In genomic region chr3:41684802-41685740, GRCh38 we compare ENCODE assay signal across 23 cellular contexts.
DNase-seq lines count a peak whose midpoint lies in the region; ATAC-seq and TF ChIP-seq lines count a peak whose summit lies in the region.
"Had no signal": no experiment of that assay in that cellular context is flagged by ENCODE, and none has a peak within 500 bp of the region (broad histone marks: within the 10 kb centered on the region; RNA-seq: fewer than 3 reads in every experiment).

No MANE protein-coding gene starts in this region.

- in situ Hi-C loops in GM13976 (cut with MboI; ENCODE audit: low sequenced_read_pairs, unreplicated experiment), result no loop called here

- WGBS in smooth muscle cell (ENCODE audit: low lambda C conversion rate), result 77% methylated on average over 4 of the region's 4 CpGs

- H3K9me3 ChIP-seq in smooth muscle cell (replicated peaks; ENCODE audit: low read depth) (no peaks in the 10 kb centered on the region), BE2C (no peaks in the 10 kb centered on the region)
- H3K9me3 ChIP-seq: right atrium auricular region, tibial artery had no signal

- H3K4me2 ChIP-seq in smooth muscle cell, result peak overlapping the region; percentile 57

- H3K4me1 ChIP-seq in smooth muscle cell (ENCODE audit: low read depth) (peaks cover 28% of the 10 kb centered on the region), BE2C (no peaks in the 10 kb centered on the region)

- no peaks in the 10 kb centered on the region for H3K27me3 ChIP-seq in smooth muscle cell (ENCODE audit: low read depth)
- H3K27me3 ChIP-seq in BE2C, result no peaks in the 10 kb centered on the region
- H3K27me3 ChIP-seq: right atrium auricular region, tibial artery had no signal

- H3K9me3 Mint-ChIP-seq in chondrocyte (ENCODE audit: low read depth), result no peaks in the 10 kb centered on the region
- H3K9me3 Mint-ChIP-seq: activated B cell treated with CpG ODN at 0.5 μM for 24 hours; activated CD8-positive, alpha-beta T cell treated with anti-CD3 and anti-CD28 coated beads for 36 hours; activated naive CD4-positive, alpha-beta T cell treated with anti-CD3 and anti-CD28 coated beads, Interleukin-2, amount 10 ng/mL, durations not matched to agents 7 days and 5 days; activated T-cell treated with anti-CD3 and anti-CD28 coated beads, Interleukin-2, amount 50 U/mL, for 4 hours; brain had no signal

- no peak overlapping the region for H3K4me3 ChIP-seq in smooth muscle cell
- H3K4me3 ChIP-seq in BE2C (ENCODE audit: low read depth, low read length), result no peak overlapping the region
- H3K4me3 ChIP-seq: right atrium auricular region, tibial artery had no signal

- no peaks in the 10 kb centered on the region for H4K20me1 ChIP-seq in smooth muscle cell (ENCODE audit: low read depth)

- TF ChIP-seq CTCF in chondrocyte (IDR thresholded peaks at IDR 0.05) (no peak), smooth muscle cell (IDR thresholded peaks at IDR 0.05; ENCODE audit: borderline replicate concordance, insufficient read depth, poor library complexity, severe bottlenecking) (no peak), GM13976 (IDR thresholded peaks at IDR 0.05; ENCODE audit: borderline replicate concordance, control extremely low read depth, extremely low read depth, insufficient read depth, missing control alignments) (no peak), BE2C (IDR thresholded peaks at IDR 0.05; ENCODE audit: low read depth, low read length) (no peak)

- no peaks in the 10 kb centered on the region for H3K27me3 Mint-ChIP-seq in chondrocyte (ENCODE audit: low read depth)
- H3K27me3 Mint-ChIP-seq: activated B cell treated with CpG ODN at 0.5 μM for 24 hours; activated CD8-positive, alpha-beta T cell treated with anti-CD3 and anti-CD28 coated beads for 36 hours; activated naive CD4-positive, alpha-beta T cell treated with anti-CD3 and anti-CD28 coated beads, Interleukin-2, amount 10 ng/mL, durations not matched to agents 7 days and 5 days had no signal

- no peaks in the 10 kb centered on the region for H3K36me3 Mint-ChIP-seq in chondrocyte (ENCODE audit: low read depth)
- H3K36me3 Mint-ChIP-seq: activated naive CD4-positive, alpha-beta T cell treated with anti-CD3 and anti-CD28 coated beads, Interleukin-2, amount 10 ng/mL, durations not matched to agents 7 days and 5 days; brain had no signal

- no peaks in the 10 kb centered on the region for H3K79me2 ChIP-seq in smooth muscle cell (ENCODE audit: low read depth)

- H3F3A ChIP-seq in smooth muscle cell (ENCODE audit: low read depth), result peaks cover 8% of the 10 kb centered on the region

- peaks cover 62% of the 10 kb centered on the region for H3K4me1 Mint-ChIP-seq in chondrocyte (ENCODE audit: low read depth)
- H3K4me1 Mint-ChIP-seq: activated B cell treated with CpG ODN at 0.5 μM for 24 hours; activated naive CD4-positive, alpha-beta T cell treated with anti-CD3 and anti-CD28 coated beads, Interleukin-2, amount 10 ng/mL, durations not matched to agents 7 days and 5 days had no signal

- intact Hi-C loops in left colon (cut with DNase I, micrococcal nuclease), result no loop called here

- no peak overlapping the region for H2AFZ ChIP-seq in smooth muscle cell (ENCODE audit: low read depth)

- peak overlapping the region; percentile 72 for H3K27ac Mint-ChIP-seq in chondrocyte (ENCODE audit: unreplicated experiment)
- H3K27ac Mint-ChIP-seq: activated B cell treated with CpG ODN at 0.5 μM for 24 hours; activated CD8-positive, alpha-beta T cell treated with anti-CD3 and anti-CD28 coated beads for 36 hours; activated naive CD4-positive, alpha-beta T cell treated with anti-CD3 and anti-CD28 coated beads, Interleukin-2, amount 10 ng/mL, durations not matched to agents 7 days and 5 days; brain had no signal

- no peak overlapping the region for H3K4me3 Mint-ChIP-seq in chondrocyte (ENCODE audit: unreplicated experiment)
- H3K4me3 Mint-ChIP-seq: activated B cell treated with CpG ODN at 0.5 μM for 24 hours; activated CD8-positive, alpha-beta T cell treated with anti-CD3 and anti-CD28 coated beads for 36 hours; activated naive CD4-positive, alpha-beta T cell treated with anti-CD3 and anti-CD28 coated beads, Interleukin-2, amount 10 ng/mL, durations not matched to agents 7 days and 5 days; activated T-cell treated with anti-CD3 and anti-CD28 coated beads, Interleukin-2, amount 50 U/mL, for 4 hours; brain had no signal

- peak; percentile 73 for ATAC-seq in left colon
- ATAC-seq: activated CD8-positive, alpha-beta T cell treated with anti-CD3 and anti-CD28 coated beads for 36 hours; activated T-cell treated with anti-CD3 and anti-CD28 coated beads, Interleukin-2, amount 50 U/mL, for 4 hours; left cardiac atrium; PC-3 had no signal

- DNase-seq in LHCN-M2 (ENCODE audit: low read depth) (peak; percentile 64), chondrocyte (ENCODE audit: low spot score) (no peak), left colon (no peak), smooth muscle cell (lab: John Stamatoyannopoulos, UW; ENCODE audit: unreplicated experiment) (no peak), NCI-H345 treated with DMSO at 0.1 percent for 48 hours (lab: John Stamatoyannopoulos, UW; ENCODE audit: unreplicated experiment) (no peak), GM13976 (ENCODE audit: low spot score) (no peak), BE2C (no peak)
- DNase-seq: activated B cell treated with CpG ODN at 0.5 μM for 24 hours; activated CD8-positive, alpha-beta T cell treated with anti-CD3 and anti-CD28 coated beads for 36 hours; activated naive CD4-positive, alpha-beta T cell treated with anti-CD3 and anti-CD28 coated beads, Interleukin-2, amount 10 ng/mL, durations not matched to agents 7 days and 5 days; activated T-cell treated with anti-CD3 and anti-CD28 coated beads, Interleukin-2, amount 50 U/mL, for 4 hours; Calu3; cortex of kidney; left cardiac atrium; NCI-H1694; NCI-H774; nucleus accumbens; PC-3; stimulated activated naive CD4-positive, alpha-beta T cell treated with Interleukin-2 at 50 U/mL for 16 hours; T-helper 2 cell; tibial artery had no signal

- peak overlapping the region; percentile 94 for H3K27ac ChIP-seq in smooth muscle cell (ENCODE audit: low read depth)
- H3K27ac ChIP-seq: right atrium auricular region, tibial artery had no signal

- H3K9ac ChIP-seq in smooth muscle cell (ENCODE audit: low read depth), result no peak overlapping the region

- H3K36me3 ChIP-seq in smooth muscle cell (ENCODE audit: low read depth), result no peaks in the 10 kb centered on the region
- no peaks in the 10 kb centered on the region for H3K36me3 ChIP-seq in BE2C
- H3K36me3 ChIP-seq: right atrium auricular region, tibial artery had no signal
